8 cellular contexts compared by ENCODE assay signal in genomic region chr16:71467810-71468209, GRCh38. TPM values are rescaled to one million over a fixed set of nuclear protein-coding genes. Genes with fewer than 3 reads are reported as not detected.
DNase-seq lines count a peak whose midpoint lies in the region; ATAC-seq and TF ChIP-seq lines count a peak whose summit lies in the region.

No MANE protein-coding gene starts in this region.

- ATAC-seq in HG02759 (IDR thresholded peaks at IDR 0.05; ENCODE audit: unreplicated experiment), result no peak
- no peak for ATAC-seq in HG03196 (IDR thresholded peaks at IDR 0.05; ENCODE audit: unreplicated experiment)

- no peak overlapping the region for H3K4me3 Mint-ChIP-seq in glutamatergic neuron (ENCODE audit: unreplicated experiment)

- no peak overlapping the region for H3K27ac Mint-ChIP-seq in glutamatergic neuron (ENCODE audit: unreplicated experiment)

- DNase-seq in DMS53 (lab: John Stamatoyannopoulos, UW) (peak; percentile 6), DMS53 treated with DMSO at 0.1 percent for 48 hours (lab: John Stamatoyannopoulos, UW; ENCODE audit: unreplicated experiment) (no peak), fibroblast of the aortic adventitia (ENCODE audit: low read depth) (peak; percentile 33), glutamatergic neuron (no peak)
- DNase-seq in activated CD4-positive, alpha-beta T cell treated with anti-CD3 and anti-CD28 coated beads for 48 hours, result peak; percentile 50
- DNase-seq in stimulated activated CD8-positive, alpha-beta memory T cell treated with anti-CD3 and anti-CD28 coated beads, Interleukin-15, amount 100 ng/mL, for 1 hour (ENCODE audit: low read depth), result peak; percentile 12

- H3K9me3 Mint-ChIP-seq in glutamatergic neuron (ENCODE audit: unreplicated experiment), result no peaks in the 10 kb centered on the region

- H3K27me3 Mint-ChIP-seq in glutamatergic neuron (ENCODE audit: unreplicated experiment), result peaks cover 2% of the 10 kb centered on the region

- H3K36me3 Mint-ChIP-seq in glutamatergic neuron (ENCODE audit: unreplicated experiment), result no peaks in the 10 kb centered on the region

- H3K4me3 ChIP-seq in fibroblast of the aortic adventitia (ENCODE audit: low read depth, low read length), result no peak overlapping the region

- no peaks in the 10 kb centered on the region for H3K4me1 Mint-ChIP-seq in glutamatergic neuron (ENCODE audit: low read depth, unreplicated experiment)

- TF ChIP-seq CTCF in fibroblast of the aortic adventitia (IDR thresholded peaks at IDR 0.05; ENCODE audit: insufficient read depth, low read length), result no peak
- no peak for TF ChIP-seq CTCF in glutamatergic neuron (IDR thresholded peaks at IDR 0.05; ENCODE audit: partially characterized antibody, unreplicated experiment)

RNA-seq across cellular contexts. Expression of gene ZNF23, which starts 5.8 kb away (rescaled TPM):
- total RNA-seq in fibroblast of the aortic adventitia (ENCODE audit: low replicate concordance) (8.9 and 11.1 TPM in 2 replicates), glutamatergic neuron (ENCODE audit: unreplicated experiment) (17.3 TPM)

RNA-seq across cellular contexts. Expression of gene ZNF19, which starts 21.3 kb away (rescaled TPM):
- 3.5 and 14.7 TPM in 2 replicates for total RNA-seq in fibroblast of the aortic adventitia (ENCODE audit: low replicate concordance)
- 9.3 TPM for total RNA-seq in glutamatergic neuron (ENCODE audit: unreplicated experiment)

RNA-seq across cellular contexts. Expression of gene TLE7, which starts 26.0 kb away (rescaled TPM):
- total RNA-seq in fibroblast of the aortic adventitia (ENCODE audit: low replicate concordance), result not detected in 2 replicates
- not detected for total RNA-seq in glutamatergic neuron (ENCODE audit: unreplicated experiment)

RNA-seq across cellular contexts. Expression of gene CHST4, which starts 58.4 kb away (rescaled TPM):
- not detected in 2 replicates for total RNA-seq in fibroblast of the aortic adventitia (ENCODE audit: low replicate concordance)
- not detected for total RNA-seq in glutamatergic neuron (ENCODE audit: unreplicated experiment)

Comparison
In these comparisons a context has a peak if more than half of its experiments do, and no peak if none do; other contexts are left out.
1. DNase-seq: peak in DMS53 (single experiment), activated CD4-positive, alpha-beta T cell treated with anti-CD3 and anti-CD28 coated beads for 48 hours (single experiment), fibroblast of the aortic adventitia (single experiment) and stimulated activated CD8-positive, alpha-beta memory T cell treated with anti-CD3 and anti-CD28 coated beads, Interleukin-15, amount 100 ng/mL, for 1 hour (single experiment); none in DMS53 treated with DMSO at 0.1 percent for 48 hours (single experiment) and glutamatergic neuron (single experiment).